In genomic region chr14:39739796-39740195, GRCh38 we compare ENCODE assay signal across 28 cellular contexts.
DNase-seq lines count a peak whose midpoint lies in the region; ATAC-seq, FAIRE-seq and TF ChIP-seq lines count a peak whose summit lies in the region.
"Had no signal": no experiment of that assay in that cellular context is flagged by ENCODE, and none has a peak within 500 bp of the region (broad histone marks: within the 10 kb centered on the region; RNA-seq: fewer than 3 reads in every experiment).

No MANE protein-coding gene starts in this region.

- no peaks in the 10 kb centered on the region for H3K4me1 Mint-ChIP-seq in stimulated activated effector memory CD8-positive, alpha-beta T cell treated with anti-CD3 and anti-CD28 coated beads, Interleukin-12 subunit alpha, Interleukin-12 subunit beta, amount 100 ng/mL, for 72 hours
- no peaks in the 10 kb centered on the region for H3K4me1 Mint-ChIP-seq in CD4-positive, alpha-beta T cell (ENCODE audit: low read depth)
- H3K4me1 Mint-ChIP-seq: activated CD4-positive, alpha-beta T cell treated with anti-CD3 and anti-CD28 coated beads, Interleukin-2, amount 10 ng/mL, durations not matched to agents 24 days and 14 days; activated naive CD8-positive, alpha-beta T cell treated with anti-CD3 and anti-CD28 coated beads for 36 hours; CD4-positive, CD25-positive, alpha-beta regulatory T cell; central memory CD8-positive, alpha-beta T cell; memory B cell had no signal

- peak; percentile 60 for ATAC-seq in HepG2
- peak; percentile 21 for ATAC-seq in stimulated activated effector memory CD8-positive, alpha-beta T cell treated with anti-CD3 and anti-CD28 coated beads, Interleukin-12 subunit alpha, Interleukin-12 subunit beta, amount 100 ng/mL, for 72 hours
- ATAC-seq in CD4-positive, alpha-beta T cell (ENCODE audit: poor library complexity): no peak
- ATAC-seq: PC-3, WTC11 had no signal

- no peaks in the 10 kb centered on the region for H3K79me2 ChIP-seq in HepG2 (ENCODE audit: insufficient read depth, low read length)

- H3K4me2 ChIP-seq in HepG2 (ENCODE audit: low read depth, low read length): no peak overlapping the region
- H3K4me2 ChIP-seq: SK-N-SH had no signal

- H3K27me3 ChIP-seq in HepG2 (ENCODE audit: control insufficient read depth in 1 of 2, insufficient read depth in 2 of 2, low read length in 2 of 2) (no peaks in the 10 kb centered on the region), brain microvascular endothelial cell (replicated peaks) (no peaks in the 10 kb centered on the region)
- H3K27me3 ChIP-seq in CD4-positive, alpha-beta T cell (ENCODE audit: control insufficient read depth, insufficient read depth, low read length): no peaks in the 10 kb centered on the region

- H3K4me3 Mint-ChIP-seq in stimulated activated effector memory CD8-positive, alpha-beta T cell treated with anti-CD3 and anti-CD28 coated beads, Interleukin-12 subunit alpha, Interleukin-12 subunit beta, amount 100 ng/mL, for 72 hours: no peak overlapping the region
- no peak overlapping the region for H3K4me3 Mint-ChIP-seq in CD4-positive, alpha-beta T cell
- H3K4me3 Mint-ChIP-seq: activated CD4-positive, alpha-beta T cell treated with anti-CD3 and anti-CD28 coated beads, Interleukin-2, amount 10 ng/mL, durations not matched to agents 24 days and 14 days; activated naive CD8-positive, alpha-beta T cell treated with anti-CD3 and anti-CD28 coated beads for 36 hours; CD4-positive, CD25-positive, alpha-beta regulatory T cell; central memory CD8-positive, alpha-beta T cell; dendritic cell treated with granulocyte-macrophage colony-stimulating factor and Interleukin-4, amounts not matched to agents 40 ng/mL and 50 ng/mL, for 4 days; memory B cell; neural crest cell; WTC11 had no signal

- H3K27ac ChIP-seq in HepG2 (ENCODE audit: extremely low read length, insufficient read depth, low read length) (no peak overlapping the region), brain microvascular endothelial cell (no peak overlapping the region)
- H3K27ac ChIP-seq in CD4-positive, alpha-beta T cell (ENCODE audit: low read depth, low read length): no peak overlapping the region
- H3K27ac ChIP-seq: prostate gland had no signal

- H2AFZ ChIP-seq in HepG2 (ENCODE audit: low read length): no peak overlapping the region

- no peaks in the 10 kb centered on the region for H3K9me3 ChIP-seq in HepG2 (ENCODE audit: low read length)
- H3K9me3 ChIP-seq in CD4-positive, alpha-beta T cell (ENCODE audit: control insufficient read depth, low read length): no peaks in the 10 kb centered on the region
- H3K9me3 ChIP-seq: prostate gland, SK-N-SH had no signal

- peaks cover 8% of the 10 kb centered on the region for H3K9me3 Mint-ChIP-seq in stimulated activated effector memory CD8-positive, alpha-beta T cell treated with anti-CD3 and anti-CD28 coated beads, Interleukin-12 subunit alpha, Interleukin-12 subunit beta, amount 100 ng/mL, for 72 hours
- H3K9me3 Mint-ChIP-seq in CD4-positive, alpha-beta T cell: peaks cover 9% of the 10 kb centered on the region
- H3K9me3 Mint-ChIP-seq: dendritic cell treated with granulocyte-macrophage colony-stimulating factor and Interleukin-4, amounts not matched to agents 40 ng/mL and 50 ng/mL, for 4 days had no signal

- H3K27me3 Mint-ChIP-seq in CD4-positive, alpha-beta T cell: no peaks in the 10 kb centered on the region
- H3K27me3 Mint-ChIP-seq: activated CD4-positive, alpha-beta T cell treated with anti-CD3 and anti-CD28 coated beads, Interleukin-2, amount 10 ng/mL, durations not matched to agents 24 days and 14 days; activated naive CD8-positive, alpha-beta T cell treated with anti-CD3 and anti-CD28 coated beads for 36 hours; CD4-positive, CD25-positive, alpha-beta regulatory T cell; central memory CD8-positive, alpha-beta T cell; dendritic cell treated with granulocyte-macrophage colony-stimulating factor and Interleukin-4, amounts not matched to agents 40 ng/mL and 50 ng/mL, for 4 days; memory B cell had no signal

- H3K36me3 Mint-ChIP-seq in stimulated activated effector memory CD8-positive, alpha-beta T cell treated with anti-CD3 and anti-CD28 coated beads, Interleukin-12 subunit alpha, Interleukin-12 subunit beta, amount 100 ng/mL, for 72 hours: no peaks in the 10 kb centered on the region
- no peaks in the 10 kb centered on the region for H3K36me3 Mint-ChIP-seq in CD4-positive, alpha-beta T cell (ENCODE audit: low read depth)
- H3K36me3 Mint-ChIP-seq: activated naive CD8-positive, alpha-beta T cell treated with anti-CD3 and anti-CD28 coated beads for 36 hours; CD4-positive, CD25-positive, alpha-beta regulatory T cell; memory B cell had no signal

- TF ChIP-seq CTCF in HepG2 (CRISPR knock-in tag; IDR thresholded peaks at IDR 0.05) (no peak), brain microvascular endothelial cell (IDR thresholded peaks at IDR 0.05; ENCODE audit: low read depth, low read length, missing control alignments) (no peak)
- no peak for TF ChIP-seq CTCF in CD4-positive, alpha-beta T cell (IDR thresholded peaks at IDR 0.05)

- H3K27ac Mint-ChIP-seq in stimulated activated effector memory CD8-positive, alpha-beta T cell treated with anti-CD3 and anti-CD28 coated beads, Interleukin-12 subunit alpha, Interleukin-12 subunit beta, amount 100 ng/mL, for 72 hours: no peak overlapping the region
- H3K27ac Mint-ChIP-seq in CD4-positive, alpha-beta T cell: no peak overlapping the region
- H3K27ac Mint-ChIP-seq: activated CD4-positive, alpha-beta T cell treated with anti-CD3 and anti-CD28 coated beads, Interleukin-2, amount 10 ng/mL, durations not matched to agents 24 days and 14 days; activated naive CD8-positive, alpha-beta T cell treated with anti-CD3 and anti-CD28 coated beads for 36 hours; CD4-positive, CD25-positive, alpha-beta regulatory T cell; dendritic cell treated with granulocyte-macrophage colony-stimulating factor and Interleukin-4, amounts not matched to agents 40 ng/mL and 50 ng/mL, for 4 days; memory B cell; WTC11 had no signal

- DNase-seq in Ammon's horn (ENCODE audit: low spot score) (peak; percentile 78), globus pallidus (ENCODE audit: low spot score) (peak; percentile 43), HepG2 (ENCODE audit: low spot score) (no peak), NCI-H526 (lab: John Stamatoyannopoulos, UW) (no peak), brain microvascular endothelial cell (no peak)
- DNase-seq in stimulated activated effector memory CD8-positive, alpha-beta T cell treated with anti-CD3 and anti-CD28 coated beads, Interleukin-12 subunit alpha, Interleukin-12 subunit beta, amount 100 ng/mL, for 72 hours (ENCODE audit: low spot score in 2 of 2): no peak
- DNase-seq in CD4-positive, alpha-beta T cell: no peak
- no peak for DNase-seq in activated T-cell treated with anti-CD3 and anti-CD28 coated beads, Interleukin-2, amount 50 U/mL, for 1 hour
- DNase-seq: activated CD4-positive, alpha-beta T cell treated with anti-CD3 and anti-CD28 coated beads, Interleukin-2, amount 10 ng/mL, durations not matched to agents 24 days and 14 days; activated CD8-positive, alpha-beta memory T cell treated with anti-CD3 and anti-CD28 coated beads for 24 hours; activated effector memory CD4-positive, alpha-beta T cell treated with anti-CD3 and anti-CD28 coated beads, Interleukin-2, amount 50 U/mL, for 16 hours; activated naive CD8-positive, alpha-beta T cell treated with anti-CD3 and anti-CD28 coated beads for 36 hours; CD4-positive, CD25-positive, alpha-beta regulatory T cell; erythroblast; glutamatergic neuron; KG1; NCI-H2029 treated with DMSO at 0.1 percent for 48 hours; NCI-H524 treated with DMSO at 0.1 percent for 48 hours; NK-92 treated with Interleukin-12 subunit alpha and Interleukin-12 subunit beta, amount 100 ng/mL, for 24 hours; PC-3; SK-N-SH; stimulated activated CD4-positive, alpha-beta T cell treated with anti-CD3 and anti-CD28 coated beads, Interleukin-4, amount 100 ng/mL, for 1 hour had no signal

- H3K4me3 ChIP-seq in HepG2 (replicated peaks in 1 of 3; ENCODE audit: insufficient read depth in 1 of 3, low read depth in 2 of 3, low read length in 3 of 3) (no peak overlapping the region), brain microvascular endothelial cell (ENCODE audit: low read depth, low read length) (no peak overlapping the region)
- H3K4me3 ChIP-seq: prostate gland had no signal

- H3K36me3 ChIP-seq in HepG2 (replicated peaks in 1 of 2; ENCODE audit: control insufficient read depth in 1 of 2, insufficient read depth in 2 of 2, low read length in 2 of 2) (no peaks in the 10 kb centered on the region), brain microvascular endothelial cell (replicated peaks) (no peaks in the 10 kb centered on the region)
- H3K36me3 ChIP-seq: prostate gland had no signal

- in situ Hi-C loops in HepG2 (cut with HindIII; ENCODE audit: extremely low pct_ligation_motif_present, low pct_unique_long_range_greater_than_20kb): no loop called here
- in situ Hi-C loops in brain microvascular endothelial cell (cut with HindIII; ENCODE audit: low pct_ligation_motif_present, low sequenced_read_pairs): no loop called here

- TF ChIP-seq RAD21 in HepG2 (CRISPR knock-in tag; IDR thresholded peaks at IDR 0.05): no peak

- intact Hi-C loops in HepG2 (cut with micrococcal nuclease; ENCODE audit: unreplicated experiment): no loop called here
- intact Hi-C loops in CD4-positive, alpha-beta T cell (cut with DNase I, micrococcal nuclease): no loop called here

- POLR2A ChIA-PET in HepG2 (lab: Yijun Ruan, JAX): no interaction called here
- POLR2A ChIA-PET in CD4-positive, alpha-beta T cell (lab: Charles Lee): no interaction called here

- WGBS in HepG2 (ENCODE audit: low lambda C conversion rate): 22% methylated on average over 2 of the region's 2 CpGs

- FAIRE-seq in HepG2 (lab: Jason Lieb, UNC): no peak

- H3K9ac ChIP-seq in HepG2 (ENCODE audit: insufficient read depth, low read depth, low read length): no peak overlapping the region
- H3K9ac ChIP-seq: SK-N-SH had no signal

- no peak for TF ChIP-seq EP300 in HepG2 (IDR thresholded peaks at IDR 0.05; ENCODE audit: low read depth in 2 of 2, low read length in 2 of 2)
- TF ChIP-seq EP300 in HepG2 (CRISPR knock-in tag; IDR thresholded peaks at IDR 0.05; ENCODE audit: borderline replicate concordance): no peak

- no peak for TF ChIP-seq POLR2A in HepG2 (IDR thresholded peaks at IDR 0.05; ENCODE audit: insufficient read depth in 1 of 2, low read depth in 2 of 2, low read length in 2 of 2)

- CTCF ChIA-PET in HepG2 (lab: Yijun Ruan, JAX; ENCODE audit: low intra/inter-chr PET ratio, low total read pairs): no interaction called here
- CTCF ChIA-PET in CD4-positive, alpha-beta T cell (lab: Charles Lee): no interaction called here

- BruUV-seq in HepG2 (replicated peaks; lab: Mats Ljungman, UMichigan): no TSS peak

- no peaks in the 10 kb centered on the region for H4K20me1 ChIP-seq in HepG2 (ENCODE audit: insufficient read depth, low read length)

- H3K4me1 ChIP-seq in HepG2 (ENCODE audit: insufficient read depth, low read length): no peaks in the 10 kb centered on the region
- H3K4me1 ChIP-seq: prostate gland had no signal

TF ChIP-seq in HepG2, 621 proteins besides CTCF, POLR2A, EP300 and RAD21 (continues in another document):
- TF ChIP-seq HNF4A (CRISPR knock-in tag; IDR thresholded peaks at IDR 0.05): no peak
- no peak for TF ChIP-seq NFATC3 (CRISPR knock-in tag; IDR thresholded peaks at IDR 0.05)

Comparison
In these comparisons a context has a peak if more than half of its experiments do, and no peak if none do; other contexts are left out.
1. DNase-seq: peak in Ammon's horn (single experiment) and globus pallidus (single experiment); none in HepG2 (single experiment), stimulated activated effector memory CD8-positive, alpha-beta T cell treated with anti-CD3 and anti-CD28 coated beads, Interleukin-12 subunit alpha, Interleukin-12 subunit beta, amount 100 ng/mL, for 72 hours (0 of 2), NCI-H526 (0 of 2), brain microvascular endothelial cell (single experiment), CD4-positive, alpha-beta T cell (0 of 10) and activated T-cell treated with anti-CD3 and anti-CD28 coated beads, Interleukin-2, amount 50 U/mL, for 1 hour (single experiment).